In the genomic region with DNA sequence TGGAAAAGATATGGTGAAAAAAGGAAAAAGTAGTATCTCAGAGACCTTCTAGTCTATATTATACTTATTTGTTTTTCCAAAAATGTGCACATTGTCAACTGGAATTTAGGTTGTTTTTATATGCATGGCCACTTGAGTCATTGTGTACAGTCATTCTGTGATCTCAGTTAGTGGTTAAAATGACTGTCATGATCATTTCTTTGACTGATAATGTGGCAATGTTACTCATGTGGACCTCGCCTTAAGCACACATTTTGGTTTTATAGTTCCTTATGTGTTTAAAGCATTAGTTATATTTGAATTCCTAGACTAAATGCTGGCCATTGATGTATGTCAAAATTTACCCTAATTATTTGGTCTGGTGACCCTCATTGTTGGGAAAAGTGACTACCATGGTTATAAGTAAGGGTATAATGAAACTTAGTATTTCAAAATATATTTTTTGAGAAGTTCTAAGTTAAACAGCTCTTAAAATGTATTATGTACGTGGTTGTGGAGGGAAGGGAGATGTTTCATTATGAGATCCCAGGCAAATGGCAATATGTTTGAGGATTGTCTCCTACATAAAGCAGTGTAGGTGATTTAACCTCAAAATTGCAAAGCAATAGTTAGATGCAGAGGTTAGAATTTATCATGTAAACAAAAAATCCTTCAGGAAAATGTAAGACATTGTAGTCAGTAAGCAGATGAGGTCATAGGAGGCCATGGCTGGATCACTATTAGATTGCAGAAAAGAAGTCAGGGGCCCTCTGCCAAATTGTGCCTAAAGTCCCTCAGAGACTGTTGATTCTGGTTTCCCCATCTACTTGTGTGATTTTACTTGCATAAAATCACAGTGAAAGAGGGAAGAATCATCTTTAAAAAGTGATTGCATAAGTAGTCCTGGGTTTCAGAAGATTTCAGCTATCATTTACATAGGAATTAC, we compare ENCODE assay signal across 9 cellular contexts. TPM values are rescaled to one million over a fixed set of nuclear protein-coding genes. Genes with fewer than 3 reads are reported as not detected.
DNase-seq lines count a peak whose midpoint lies in the region; ATAC-seq and TF ChIP-seq lines count a peak whose summit lies in the region.
"Had no signal": no experiment of that assay in that cellular context is flagged by ENCODE, and none has a peak within 500 bp of the region (broad histone marks: within the 10 kb centered on the region; RNA-seq: fewer than 3 reads in every experiment).

No MANE protein-coding gene starts in this region.

- intact Hi-C loops in OCI-LY7 (cut with micrococcal nuclease; ENCODE audit: unreplicated experiment): no loop called here
- intact Hi-C loops in esophagus squamous epithelium (cut with DNase I): no loop called here
- intact Hi-C loops in left ventricle myocardium inferior (cut with micrococcal nuclease): no loop called here

- peak; percentile 72 for DNase-seq in GM10266 (ENCODE audit: extremely low spot score)
- peak; percentile 71 for DNase-seq in HS-5 (ENCODE audit: low read depth)
- peak; percentile 65 for DNase-seq in epithelial cell of prostate (ENCODE audit: low read depth, low spot score)
- DNase-seq in OCI-LY7 (ENCODE audit: low spot score): no peak
- DNase-seq in esophagus squamous epithelium (lab: John Stamatoyannopoulos, UW): no peak
- no peak for DNase-seq in left ventricle myocardium inferior
- DNase-seq in COLO829 (ENCODE audit: low spot score): no peak

- peak; percentile 77 for ATAC-seq in GM21423 (IDR thresholded peaks at IDR 0.05; ENCODE audit: unreplicated experiment)

- POLR2A ChIA-PET in OCI-LY7 (lab: Charles Lee): interaction anchor here (0.6 to 1.2 kb wide), 2 partner anchors 15 to 68 kb away, joined by 3 to 5 read pairs; no protein-coding TSS in a partner anchor

- H3K4me2 ChIP-seq in OCI-LY7 (ENCODE audit: low read length): no peak overlapping the region

- H3K9me2 ChIP-seq in OCI-LY7 (ENCODE audit: insufficient read depth, low read length): no peaks in the 10 kb centered on the region

- WGBS in esophagus squamous epithelium, 2 donors: 61 to 65% methylated on average over 2 of the region's 2 CpGs

- H3K9me3 ChIP-seq in OCI-LY7 (ENCODE audit: low read length) (no peaks in the 10 kb centered on the region), esophagus squamous epithelium (no peaks in the 10 kb centered on the region), left ventricle myocardium inferior (replicated peaks) (no peaks in the 10 kb centered on the region)

- no peaks in the 10 kb centered on the region for H3K79me2 ChIP-seq in OCI-LY7 (ENCODE audit: insufficient read depth, low read depth, low read length)

- no peaks in the 10 kb centered on the region for H3K27me3 ChIP-seq in esophagus squamous epithelium
- no peaks in the 10 kb centered on the region for H3K27me3 ChIP-seq in left ventricle myocardium inferior (ENCODE audit: low read depth)

- no peak overlapping the region for H2AFZ ChIP-seq in OCI-LY7 (ENCODE audit: low read length)

- H3K4me3 ChIP-seq in OCI-LY7 (ENCODE audit: low read depth, low read length, poor library complexity, severe bottlenecking) (no peak overlapping the region), esophagus squamous epithelium (no peak overlapping the region), left ventricle myocardium inferior (no peak overlapping the region)

- BruUV-seq in OCI-LY7 (replicated peaks; lab: Mats Ljungman, UMichigan): no TSS peak

- H3K4me1 ChIP-seq in OCI-LY7 (ENCODE audit: insufficient read depth, low read length, poor library complexity, severe bottlenecking) (no peaks in the 10 kb centered on the region), esophagus squamous epithelium (peaks cover 0 to 6% (median 0%) of the 10 kb centered on the region in 3 donors), left ventricle myocardium inferior (no peaks in the 10 kb centered on the region)

- peak overlapping the region; percentile 62 for H3K27ac ChIP-seq in epithelial cell of prostate
- no peak overlapping the region for H3K27ac ChIP-seq in OCI-LY7 (ENCODE audit: low read depth, low read length, poor library complexity, severe bottlenecking)
- peak overlapping the region in 2 of 4 donors; percentile 6 to 53 for H3K27ac ChIP-seq in esophagus squamous epithelium
- no peak overlapping the region for H3K27ac ChIP-seq in left ventricle myocardium inferior (replicated peaks)
- H3K27ac ChIP-seq: HL-60 had no signal

- CTCF ChIA-PET in OCI-LY7 (lab: Charles Lee; ENCODE audit: unreplicated experiment): no interaction called here

- H4K20me1 ChIP-seq in OCI-LY7 (ENCODE audit: insufficient read depth, low read length): no peaks in the 10 kb centered on the region

- TF ChIP-seq POLR2A in esophagus squamous epithelium (IDR thresholded peaks at IDR 0.05): no peak

- TF ChIP-seq CTCF in GM10266 (IDR thresholded peaks at IDR 0.05; ENCODE audit: control insufficient read depth, insufficient read depth, low read depth, missing control alignments) (no peak), OCI-LY7 (conservative IDR thresholded peaks at IDR 0.05; ENCODE audit: low read length) (no peak), esophagus squamous epithelium (IDR thresholded peaks at IDR 0.05) (no peak), left ventricle myocardium inferior (IDR thresholded peaks at IDR 0.05; ENCODE audit: borderline replicate concordance) (no peak)

- H3K36me3 ChIP-seq in OCI-LY7 (ENCODE audit: insufficient read depth, low read length) (no peaks in the 10 kb centered on the region), esophagus squamous epithelium (peaks cover 0 to 22% (median 0%) of the 10 kb centered on the region in 3 donors), left ventricle myocardium inferior (peaks cover 33% of the 10 kb centered on the region)

RNA-seq across cellular contexts. Expression of gene PNMA1, which starts 17.5 kb away (rescaled TPM):
- 5.8 and 6.0 TPM in 2 replicates for total RNA-seq in OCI-LY7 (2014; rRNA removed; shearing (Covaris generic))
- total RNA-seq in OCI-LY7 (2022): 14.5 and 14.6 TPM in 2 replicates
- total RNA-seq in esophagus squamous epithelium: 10 to 100 TPM in 1 of 4 donors, 1 to 10 TPM in 3; 4.2 to 13.9 (median 7.2) TPM
- total RNA-seq in left ventricle myocardium inferior: 19.2 TPM

RNA-seq across cellular contexts. Expression of gene DNAL1, which starts 51.9 kb away (rescaled TPM):
- total RNA-seq in OCI-LY7 (2014; rRNA removed; shearing (Covaris generic)): 5.6 and 6.7 TPM in 2 replicates
- total RNA-seq in OCI-LY7 (2022) (7.5 and 9.4 TPM in 2 replicates), esophagus squamous epithelium (1 to 10 TPM; 1.8 to 6.4 (median 4.1) TPM), left ventricle myocardium inferior (15.2 TPM)

Comparison
In these comparisons a context has a peak if more than half of its experiments do, and no peak if none do; other contexts are left out.
1. DNase-seq: peak in GM10266 (single experiment), HS-5 (single experiment) and epithelial cell of prostate (single experiment); none in OCI-LY7 (single experiment), esophagus squamous epithelium (single experiment), left ventricle myocardium inferior (single experiment) and COLO829 (single experiment).